Comparison of ENCODE assay signal across 7 cellular contexts in the genomic region with DNA sequence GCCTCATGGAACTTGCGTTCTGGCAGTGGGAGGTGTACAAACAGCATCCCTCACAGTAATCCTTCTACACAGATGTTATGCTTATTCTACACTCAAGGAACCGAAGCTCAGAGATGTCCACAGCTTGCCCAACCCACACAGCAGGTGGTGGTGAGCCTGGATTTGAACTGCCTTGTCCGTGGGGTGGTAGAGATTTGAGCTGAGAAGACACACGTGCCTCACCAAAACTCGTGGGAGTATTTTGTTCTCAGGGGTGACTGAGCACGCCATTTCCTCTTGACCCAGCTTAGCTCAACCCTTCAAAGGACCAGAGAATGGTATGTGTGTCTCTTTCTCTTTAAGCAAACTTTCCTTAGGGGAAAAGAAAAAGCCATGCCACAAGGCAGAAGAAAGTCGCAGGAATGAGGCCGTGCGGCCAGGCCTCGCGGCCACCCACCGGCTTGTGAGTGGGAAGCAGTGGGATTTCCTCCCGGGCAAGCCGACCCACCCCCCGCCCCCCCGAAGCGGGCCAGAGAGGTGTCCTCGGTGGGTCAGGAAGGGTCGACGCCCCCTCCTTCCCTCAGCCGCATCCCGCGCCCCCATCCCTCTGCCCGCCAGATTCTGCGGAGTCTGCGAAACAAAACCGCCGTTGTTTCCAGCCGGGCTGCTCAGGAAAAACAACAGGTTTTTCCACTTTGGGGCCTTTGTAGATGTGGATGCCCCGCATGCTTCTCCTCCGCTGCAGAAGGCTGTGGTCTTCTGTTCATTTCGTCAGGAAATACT.
DNase-seq lines count a peak whose midpoint lies in the region; FAIRE-seq and TF ChIP-seq lines count a peak whose summit lies in the region.
"Not testable (repeated sequence)": the region's sequence is repeated elsewhere in the genome, so short reads cannot be mapped to it uniquely, and the experiment has no call there.

No MANE protein-coding gene starts in this region.

- dilution Hi-C loops in keratinocyte (cut with MboI; ENCODE audit: extremely low pct_ligation_motif_present, low sequenced_read_pairs): not testable (repeated sequence)

- not testable (repeated sequence) for H3K4me1 Mint-ChIP-seq in astrocyte (ENCODE audit: low read depth, unreplicated experiment)
- peaks cover 40% of the 10 kb centered on the region for H3K4me1 Mint-ChIP-seq in nephron progenitor cell
- peaks cover 13% of the 10 kb centered on the region for H3K4me1 Mint-ChIP-seq in progenitor cell of endocrine pancreas (ENCODE audit: low read depth)

- H3K4me2 ChIP-seq in astrocyte (ENCODE audit: low read length): peak overlapping the region; percentile 26
- not testable (repeated sequence) for H3K4me2 ChIP-seq in keratinocyte (ENCODE audit: control insufficient read depth, extremely low read depth, insufficient read depth, low read depth, low read length)

- H3K36me3 ChIP-seq in astrocyte (ENCODE audit: insufficient read depth, low read length); keratinocyte (ENCODE audit: control insufficient read depth in 2 of 2, extremely low read depth in 1 of 2, insufficient read depth in 2 of 2, low read length in 2 of 2): not testable (repeated sequence)

- FAIRE-seq in GM19239 (lab: Jason Lieb, UNC) (peak; percentile 86), keratinocyte (lab: Jason Lieb, UNC) (peak; percentile 44)
- FAIRE-seq in astrocyte (lab: Jason Lieb, UNC): not testable (repeated sequence)

- H3K27ac Mint-ChIP-seq in astrocyte (ENCODE audit: unreplicated experiment); nephron progenitor cell: not testable (repeated sequence)
- peak overlapping the region; percentile 93 for H3K27ac Mint-ChIP-seq in progenitor cell of endocrine pancreas

- not testable (repeated sequence) for H3K4me1 ChIP-seq in astrocyte (ENCODE audit: insufficient read depth, low read length); keratinocyte (ENCODE audit: control insufficient read depth, extremely low read depth, insufficient read depth, low read length)

- not testable (repeated sequence) for H3K27ac ChIP-seq in astrocyte (ENCODE audit: low read depth, low read length); keratinocyte (ENCODE audit: control insufficient read depth, insufficient read depth, low read length)

- not testable (repeated sequence) for H3K27me3 Mint-ChIP-seq in astrocyte (ENCODE audit: low read depth, unreplicated experiment)
- H3K27me3 Mint-ChIP-seq in nephron progenitor cell (ENCODE audit: low read depth, poor library complexity): peaks cover 35% of the 10 kb centered on the region
- H3K27me3 Mint-ChIP-seq in progenitor cell of endocrine pancreas: peaks cover 15% of the 10 kb centered on the region

- H3K9ac ChIP-seq in astrocyte (ENCODE audit: low read length): peak overlapping the region; percentile 27
- not testable (repeated sequence) for H3K9ac ChIP-seq in keratinocyte (ENCODE audit: control insufficient read depth, extremely low read depth, insufficient read depth, low read length)

- not testable (repeated sequence) for H3K4me3 Mint-ChIP-seq in astrocyte (ENCODE audit: unreplicated experiment); progenitor cell of endocrine pancreas (ENCODE audit: low read depth)
- peak overlapping the region; percentile 36 for H3K4me3 Mint-ChIP-seq in nephron progenitor cell

- H3K79me2 ChIP-seq in astrocyte (ENCODE audit: insufficient read depth, low read length); keratinocyte (ENCODE audit: control insufficient read depth, insufficient read depth, low read length): not testable (repeated sequence)

- not testable (repeated sequence) for H4K20me1 ChIP-seq in astrocyte (ENCODE audit: insufficient read depth, low read length); keratinocyte (ENCODE audit: control insufficient read depth, extremely low read depth, insufficient read depth, low read length)

- not testable (repeated sequence) for H3K36me3 Mint-ChIP-seq in astrocyte (ENCODE audit: low read depth, unreplicated experiment); nephron progenitor cell (ENCODE audit: low read depth); progenitor cell of endocrine pancreas (ENCODE audit: insufficient read depth)

- not testable (repeated sequence) for TF ChIP-seq CTCF in astrocyte (IDR thresholded peaks at IDR 0.05; ENCODE audit: insufficient read depth, low read depth, low read length); keratinocyte (optimal IDR thresholded peaks at IDR 0.05 in 1 of 3, IDR thresholded peaks at IDR 0.05 in 1 of 3, conservative IDR thresholded peaks at IDR 0.05 in 1 of 3; ENCODE audit: extremely low read depth in 1 of 3, insufficient read depth in 2 of 3, low read length in 3 of 3); nephron progenitor cell (IDR thresholded peaks at IDR 0.05); progenitor cell of endocrine pancreas (IDR thresholded peaks at IDR 0.05; ENCODE audit: unreplicated experiment)

- DNase-seq in GM19239 (ENCODE audit: insufficient read length, low spot score); astrocyte (ENCODE audit: low read depth); keratinocyte (ENCODE audit: low read depth, low spot score); nephron progenitor cell: not testable (repeated sequence)
- DNase-seq in NCI-H748 (lab: John Stamatoyannopoulos, UW; ENCODE audit: unreplicated experiment) (peak; percentile 14), fibroblast of peridontal ligament (ENCODE audit: extremely low read depth) (peak; percentile 6), progenitor cell of endocrine pancreas (ENCODE audit: low spot score, unreplicated experiment) (peak; percentile 34)

- not testable (repeated sequence) for H2AFZ ChIP-seq in astrocyte (ENCODE audit: low read depth, low read length); keratinocyte (ENCODE audit: control insufficient read depth, low read length)

- H3K27me3 ChIP-seq in astrocyte (ENCODE audit: insufficient read depth, low read length): not testable (repeated sequence)
- H3K27me3 ChIP-seq in keratinocyte (ENCODE audit: control insufficient read depth, extremely low read depth, insufficient read depth, low read length): peaks cover 11% of the 10 kb centered on the region

- not testable (repeated sequence) for H3K9me1 ChIP-seq in keratinocyte (ENCODE audit: control insufficient read depth, extremely low read depth, insufficient read depth, low read length)

- H3K9me3 Mint-ChIP-seq in astrocyte (ENCODE audit: unreplicated experiment) (peaks cover 14% of the 10 kb centered on the region), nephron progenitor cell (peaks cover 30% of the 10 kb centered on the region), progenitor cell of endocrine pancreas (ENCODE audit: low read depth) (peaks cover 13% of the 10 kb centered on the region)

- not testable (repeated sequence) for H3K4me3 ChIP-seq in astrocyte (ENCODE audit: insufficient read depth, low read depth, low read length); keratinocyte (ENCODE audit: control insufficient read depth in 2 of 3, extremely low read depth in 1 of 3, insufficient read depth in 2 of 3, low read depth in 1 of 3, low read length in 3 of 3)

- H3K9me3 ChIP-seq in astrocyte (ENCODE audit: insufficient read depth, low read depth, low read length); keratinocyte (ENCODE audit: control insufficient read depth, low read depth, low read length): not testable (repeated sequence)
